Comparison of ENCODE assay signal across 8 cellular contexts in genomic region chr15:58521293-58521991, GRCh38.
DNase-seq lines count a peak whose midpoint lies in the region; TF ChIP-seq lines count a peak whose summit lies in the region.

No MANE protein-coding gene starts in this region.

- no peaks in the 10 kb centered on the region for H3K9me3 ChIP-seq in PC-9 (ENCODE audit: insufficient read depth, low read depth)
- no peaks in the 10 kb centered on the region for H3K9me3 ChIP-seq in mesodermal cell (ENCODE audit: control insufficient read depth, low read length)

- H3K36me3 ChIP-seq in PC-9 (ENCODE audit: low read depth) (no peaks in the 10 kb centered on the region), mesodermal cell (ENCODE audit: control insufficient read depth, insufficient read depth, low read length) (no peaks in the 10 kb centered on the region)

- 69 to 72% methylated on average over 9 of the region's 13 CpGs for WGBS in mesodermal cell (ENCODE audit: insufficient coverage in 2 of 2), 2 experiments

- H3F3A ChIP-seq in PC-9 (ENCODE audit: insufficient read depth, low read depth) = peaks cover 9% of the 10 kb centered on the region; the same call in 1 of the 2 replicates

- H3K4me2 ChIP-seq in PC-9 = peak overlapping the region; percentile 85

- BruUV-seq in PC-9 (replicated peaks; lab: Mats Ljungman, UMichigan) = no TSS peak

- H3K27me3 ChIP-seq in PC-9 (ENCODE audit: insufficient read depth, low read depth) = no peaks in the 10 kb centered on the region

- H2AFZ ChIP-seq in PC-9 = no peak overlapping the region

- POLR2A ChIA-PET in PC-9 (lab: Charles Lee; ENCODE audit: unreplicated experiment) = interaction anchor here (0.6 to 1.5 kb wide), 11 partner anchors 14 to 191 kb away, joined by 3 to 20 read pairs (median 6); no protein-coding TSS in a partner anchor

- CTCF ChIA-PET in PC-9 (lab: Charles Lee) = interaction anchor here (0.5 to 0.7 kb wide), 3 partner anchors 11 to 336 kb away, joined by 3 to 4 read pairs (median 3); no protein-coding TSS in a partner anchor

- H3K4me3 ChIP-seq in PC-9 = peak overlapping the region; percentile 49; the same call in 1 of the 2 replicates
- H3K4me3 ChIP-seq in epithelial cell of esophagus (ENCODE audit: low read length) = no peak overlapping the region
- H3K4me3 ChIP-seq in mesodermal cell (ENCODE audit: extremely low read depth, insufficient read depth, low read length, poor library complexity, severe bottlenecking) = no peak overlapping the region

- intact Hi-C loops in PC-9 (cut with micrococcal nuclease; ENCODE audit: unreplicated experiment) = loop anchor here (1.0 to 10.0 kb wide), 11 partner anchors 15 to 853 kb away; partner anchors contain the start of genes MINDY2 and MYO1E

- H4K20me1 ChIP-seq in PC-9 (ENCODE audit: insufficient read depth) = no peaks in the 10 kb centered on the region

- DNase-seq in GM03348 (ENCODE audit: low spot score) (peak; percentile 61), PC-9 (peak; percentile 89 to 98), epithelial cell of esophagus (ENCODE audit: low read depth) (peak; percentile 99), NCI-H128 (lab: John Stamatoyannopoulos, UW; ENCODE audit: unreplicated experiment) (no peak), NCI-H1105 treated with DMSO at 0.1 percent for 48 hours (lab: John Stamatoyannopoulos, UW) (no peak), cortex of kidney (lab: John Stamatoyannopoulos, UW) (no peak)
- no peak for DNase-seq in effector CD8-positive, alpha-beta T cell (lab: John Stamatoyannopoulos, UW)

- no peaks in the 10 kb centered on the region for H3K9me2 ChIP-seq in PC-9 (ENCODE audit: insufficient read depth)

- TF ChIP-seq CTCF in PC-9 (conservative IDR thresholded peaks at IDR 0.05) (no peak), epithelial cell of esophagus (IDR thresholded peaks at IDR 0.05; ENCODE audit: insufficient read depth, low read depth, low read length, missing control alignments) (no peak)

- H3K27ac ChIP-seq in PC-9 = peak overlapping the region; percentile 97
- H3K27ac ChIP-seq in mesodermal cell (ENCODE audit: low read depth, low read length, severe bottlenecking) = peak overlapping the region; percentile 81

- H3K79me2 ChIP-seq in PC-9 (ENCODE audit: low read depth) = no peaks in the 10 kb centered on the region

- H3K4me1 ChIP-seq in PC-9 (replicated peaks; ENCODE audit: insufficient read depth) (peaks cover 50% of the 10 kb centered on the region), mesodermal cell (ENCODE audit: control insufficient read depth, insufficient read depth, low read length, poor library complexity, severe bottlenecking) (peaks cover 36% of the 10 kb centered on the region)

Comparison
In these comparisons a context has a peak if more than half of its experiments do, and no peak if none do; other contexts are left out.
1. DNase-seq: peak in GM03348 (single experiment), PC-9 (2 of 2) and epithelial cell of esophagus (single experiment); none in NCI-H128 (single experiment), NCI-H1105 treated with DMSO at 0.1 percent for 48 hours (single experiment), effector CD8-positive, alpha-beta T cell (single experiment) and cortex of kidney (single experiment).